23 cellular contexts compared by ENCODE assay signal in the genomic region with DNA sequence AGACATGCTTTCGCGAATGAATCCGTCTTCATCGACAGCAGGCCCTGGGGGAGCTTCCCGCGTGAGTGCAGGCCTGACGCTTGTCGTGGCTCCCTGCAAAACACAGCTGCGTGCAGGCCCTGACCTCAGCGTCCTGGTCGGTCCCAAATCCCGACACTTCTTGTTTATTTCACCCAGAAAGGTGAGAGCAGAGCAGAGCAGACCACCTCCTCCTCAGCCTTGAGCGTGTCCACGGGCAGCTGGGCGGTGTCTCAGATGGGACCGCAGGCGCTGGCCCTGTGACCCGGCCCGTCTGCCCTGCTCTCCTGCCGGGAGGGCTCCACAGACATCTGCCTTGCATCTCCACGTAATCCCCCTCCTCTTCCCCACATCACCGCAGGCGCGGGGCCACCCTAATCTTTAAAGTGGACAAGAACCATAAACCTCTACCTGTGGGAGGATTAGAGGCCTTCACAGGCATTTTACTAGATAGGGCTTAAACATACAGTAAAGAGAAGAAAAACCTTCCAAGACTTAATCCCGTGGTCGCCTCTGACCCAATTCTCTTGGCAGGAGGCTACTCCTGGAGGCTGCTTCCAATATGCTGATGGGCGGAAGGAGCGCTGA. TPM values are rescaled to one million over a fixed set of nuclear protein-coding genes. Genes with fewer than 3 reads are reported as not detected.
"Had no signal": no experiment of that assay in that cellular context is flagged by ENCODE, and none has a peak within 500 bp of the region (broad histone marks: within the 10 kb centered on the region; RNA-seq: fewer than 3 reads in every experiment).

No MANE protein-coding gene starts in this region.

- DNase-seq: activated CD4-positive, alpha-beta T cell treated with anti-CD3 and anti-CD28 coated beads for 4 hours; activated CD8-positive, alpha-beta memory T cell treated with anti-CD3 and anti-CD28 coated beads, Interleukin-2, amount 50 U/mL, for 4 hours; activated CD8-positive, alpha-beta T cell treated with anti-CD3 and anti-CD28 coated beads for 36 hours; activated effector memory CD4-positive, alpha-beta T cell treated with Interleukin-2 at 50 U/mL for 16 hours; activated naive CD4-positive, alpha-beta T cell; brain microvascular endothelial cell; NCI-H1092; NCI-H1694; NCI-H2029; NCI-H2107; NCI-H2171 treated with DMSO at 0.1 percent for 48 hours; NCI-H226; NCI-H526; NCI-H774; NK-92 treated with Interleukin-12 subunit alpha and Interleukin-12 subunit beta, amount 100 ng/mL, for 24 hours; PC-3; T-helper 1 cell had no signal

- H3K9me3 Mint-ChIP-seq: activated CD8-positive, alpha-beta T cell treated with anti-CD3 and anti-CD28 coated beads for 36 hours; activated naive CD4-positive, alpha-beta T cell treated with anti-CD3 and anti-CD28 coated beads, Interleukin-2, amount 50 U/mL, for 72 hours had no signal

- ATAC-seq: activated CD8-positive, alpha-beta T cell treated with anti-CD3 and anti-CD28 coated beads for 36 hours; activated naive CD4-positive, alpha-beta T cell treated with anti-CD3 and anti-CD28 coated beads, Interleukin-2, amount 50 U/mL, for 72 hours; PC-3 had no signal

- H3K27me3 Mint-ChIP-seq: activated CD8-positive, alpha-beta T cell treated with anti-CD3 and anti-CD28 coated beads for 36 hours had no signal

- H3K27me3 ChIP-seq: brain microvascular endothelial cell, cardiac muscle cell had no signal

- H3K27ac Mint-ChIP-seq: activated CD8-positive, alpha-beta T cell treated with anti-CD3 and anti-CD28 coated beads for 36 hours; activated naive CD4-positive, alpha-beta T cell treated with anti-CD3 and anti-CD28 coated beads, Interleukin-2, amount 50 U/mL, for 72 hours had no signal

- H3K4me3 ChIP-seq: cardiac muscle cell, SK-N-MC had no signal

- H3K9ac ChIP-seq: KMS-11 had no signal

- H3K4me2 ChIP-seq: KMS-11 had no signal

- H3K27ac ChIP-seq: brain microvascular endothelial cell, cardiac muscle cell, KMS-11, SK-N-MC, VCaP had no signal

- H3K4me3 Mint-ChIP-seq: activated CD8-positive, alpha-beta T cell treated with anti-CD3 and anti-CD28 coated beads for 36 hours had no signal

RNA-seq across cellular contexts. Expression of gene LHX3, which starts 7.5 kb away (rescaled TPM):
- total RNA-seq: activated CD8-positive, alpha-beta T cell treated with anti-CD3 and anti-CD28 coated beads for 36 hours; cardiac muscle cell; PC-3; T-helper 2 cell treated with Interferon-gamma antibody and Interleukin-4, amounts not matched to agents 100 ng/mL and 5 ng/mL, for 36 hours had no signal
